Comparison of ENCODE assay signal across 12 cellular contexts in the genomic region with DNA sequence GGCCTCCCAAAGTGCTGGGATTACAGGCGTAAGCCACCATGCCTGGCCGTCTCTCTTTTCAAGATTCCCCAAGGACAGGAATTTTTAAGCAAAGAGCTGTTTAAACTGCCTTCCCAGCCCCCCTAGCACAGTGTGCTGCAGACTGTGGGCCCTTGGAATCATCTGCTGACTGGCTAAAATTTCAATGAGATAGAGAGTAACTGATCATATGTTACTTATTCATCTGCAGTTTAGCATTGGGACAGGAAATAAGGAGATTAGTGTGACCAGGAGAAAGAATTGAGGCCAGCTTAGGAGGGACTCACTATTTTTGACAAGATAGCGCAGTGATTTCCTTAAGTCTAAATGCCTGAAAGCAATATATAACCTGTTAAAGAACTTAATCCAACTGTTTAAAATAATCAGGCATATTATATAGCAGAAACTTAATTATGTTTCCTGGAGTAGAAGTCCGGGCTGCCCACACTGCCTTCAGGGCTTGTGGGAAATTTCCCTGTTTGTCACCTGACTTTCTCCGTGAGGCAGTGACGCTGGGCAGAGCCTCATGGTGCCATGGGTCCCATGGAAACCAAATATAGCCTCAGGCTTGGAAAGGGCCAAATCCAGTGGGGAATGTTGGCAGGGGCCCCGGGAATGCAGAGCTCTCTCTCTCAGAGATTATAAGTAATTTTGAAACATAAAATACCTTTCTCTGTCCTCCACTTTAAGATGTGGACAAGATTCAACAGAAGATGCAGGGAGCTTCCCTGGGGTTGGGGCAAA. TPM values are rescaled to one million over a fixed set of nuclear protein-coding genes. Genes with fewer than 3 reads are reported as not detected.
A peak's percentile ranks its signal among the peaks of the same experiment; 100 is the strongest.
DNase-seq lines count a peak whose midpoint lies in the region; ATAC-seq and TF ChIP-seq lines count a peak whose summit lies in the region.
"Had no signal": no experiment of that assay in that cellular context is flagged by ENCODE, and none has a peak within 500 bp of the region (broad histone marks: within the 10 kb centered on the region; RNA-seq: fewer than 3 reads in every experiment).

No MANE protein-coding gene starts in this region.

- H3K9me3 Mint-ChIP-seq in immature natural killer cell = no peaks in the 10 kb centered on the region
- H3K9me3 Mint-ChIP-seq: CD4-positive, CD25-positive, alpha-beta regulatory T cell had no signal

- no peak overlapping the region for H3K56ac ChIP-seq in mesendoderm (ENCODE audit: low read length)

- H4K8ac ChIP-seq in mesendoderm (ENCODE audit: low read depth, low read length) = no peak overlapping the region

- no peak overlapping the region for H3K4me2 ChIP-seq in mesendoderm (ENCODE audit: low read length)

- no peak overlapping the region for H3K18ac ChIP-seq in mesendoderm (ENCODE audit: low read length)

- TF ChIP-seq CTCF in coronary artery (IDR thresholded peaks at IDR 0.05) = no peak

- no CpG with 5 or more reads among the region's 7 CpGs for WGBS in mesendoderm (ENCODE audit: extremely low coverage, insufficient coverage, low lambda C conversion rate)

- H3K79me2 ChIP-seq in mesendoderm (ENCODE audit: control insufficient read depth, insufficient read depth, low read length) = no peaks in the 10 kb centered on the region

- H2BK5ac ChIP-seq in mesendoderm (ENCODE audit: low read length) = no peak overlapping the region

- H3K4ac ChIP-seq in mesendoderm (ENCODE audit: low read depth, low read length) = no peak overlapping the region

- H2BK15ac ChIP-seq in mesendoderm (replicated peaks; ENCODE audit: low read depth) = no peak overlapping the region

- H2BK120ac ChIP-seq in mesendoderm (ENCODE audit: low read depth, low read length) = no peak overlapping the region

- no peaks in the 10 kb centered on the region for H3K27me3 ChIP-seq in mesendoderm (ENCODE audit: insufficient read depth, low read length, poor library complexity)

- H3K4me1 Mint-ChIP-seq in immature natural killer cell = no peaks in the 10 kb centered on the region
- H3K4me1 Mint-ChIP-seq: CD4-positive, CD25-positive, alpha-beta regulatory T cell had no signal

- no peak overlapping the region for H3K23ac ChIP-seq in mesendoderm (ENCODE audit: low read length)

- H3K27ac ChIP-seq in coronary artery (peak overlapping the region; percentile 77 to 85), mesendoderm (ENCODE audit: low read depth, low read length) (no peak overlapping the region)

- no peaks in the 10 kb centered on the region for H3K79me1 ChIP-seq in mesendoderm (ENCODE audit: low read length)

- H3K27me3 Mint-ChIP-seq in immature natural killer cell (ENCODE audit: low read depth in 3 of 3) = peaks cover 1 to 5% (median 3%) of the 10 kb centered on the region in 3 donors
- H3K27me3 Mint-ChIP-seq: activated naive CD8-positive, alpha-beta T cell had no signal

- no peak overlapping the region for H4K5ac ChIP-seq in mesendoderm (ENCODE audit: low read length)

- no peak overlapping the region for H3K4me3 Mint-ChIP-seq in immature natural killer cell
- H3K4me3 Mint-ChIP-seq: activated naive CD8-positive, alpha-beta T cell; CD4-positive, CD25-positive, alpha-beta regulatory T cell had no signal

- H3K27ac Mint-ChIP-seq in immature natural killer cell = no peak overlapping the region
- H3K27ac Mint-ChIP-seq: activated naive CD8-positive, alpha-beta T cell; CD4-positive, CD25-positive, alpha-beta regulatory T cell had no signal

- ATAC-seq in GM19035 (IDR thresholded peaks at IDR 0.05; ENCODE audit: unreplicated experiment) (no peak), GM19324 (IDR thresholded peaks at IDR 0.05; ENCODE audit: low FRiP score, unreplicated experiment) (no peak)

- H3K4me1 ChIP-seq in mesendoderm (ENCODE audit: control insufficient read depth, low read depth, low read length) = no peaks in the 10 kb centered on the region

- no peak overlapping the region for H3K9ac ChIP-seq in mesendoderm (ENCODE audit: low read length)

- peaks cover 2% of the 10 kb centered on the region for H3K36me3 ChIP-seq in mesendoderm (ENCODE audit: control insufficient read depth, insufficient read depth, low read length)

- no peaks in the 10 kb centered on the region for H3K36me3 Mint-ChIP-seq in immature natural killer cell
- H3K36me3 Mint-ChIP-seq: activated naive CD8-positive, alpha-beta T cell; CD4-positive, CD25-positive, alpha-beta regulatory T cell had no signal

- H3K4me3 ChIP-seq in coronary artery (no peak overlapping the region), mesendoderm (ENCODE audit: low read length) (no peak overlapping the region)
- H3K4me3 ChIP-seq: skin epidermis had no signal

- DNase-seq in AG08396 (ENCODE audit: low spot score) = peak; percentile 65
- DNase-seq in M059J (ENCODE audit: low read depth) = peak; percentile 97
- peak; percentile 92 for DNase-seq in coronary artery (ENCODE audit: low spot score)
- peak; percentile 71 for DNase-seq in mesendoderm
- DNase-seq in SHP77 (lab: John Stamatoyannopoulos, UW) = no peak
- no peak for DNase-seq in immature natural killer cell
- DNase-seq: CD4-positive, CD25-positive, alpha-beta regulatory T cell; substantia nigra had no signal

- no peak overlapping the region for H2AK5ac ChIP-seq in mesendoderm (ENCODE audit: low read length)

RNA-seq across cellular contexts. Expression of a gene that starts 22.8 kb away (rescaled TPM):
- not detected in 2 replicates for total RNA-seq in M059J (2014; rRNA removed; shearing (Covaris generic))
- 0.04 TPM for polyA plus RNA-seq in mesendoderm (2013, experiment 1 of 2)
- polyA plus RNA-seq in mesendoderm (2013, experiment 2 of 2) = 0.07 TPM
- not detected for polyA plus RNA-seq in immature natural killer cell
- total RNA-seq: CD4-positive, CD25-positive, alpha-beta regulatory T cell had no signal

RNA-seq across cellular contexts. Expression of a gene that starts 37.1 kb away (rescaled TPM):
- total RNA-seq in M059J (2014; rRNA removed; shearing (Covaris generic)) = not detected in 2 replicates
- 0.04 TPM for polyA plus RNA-seq in mesendoderm (2013, experiment 1 of 2)
- 0.06 TPM for polyA plus RNA-seq in mesendoderm (2013, experiment 2 of 2)
- polyA plus RNA-seq in immature natural killer cell = not detected
- total RNA-seq: CD4-positive, CD25-positive, alpha-beta regulatory T cell had no signal

RNA-seq across cellular contexts. Expression of a gene that starts 41.6 kb away (rescaled TPM):
- total RNA-seq in M059J (2014; rRNA removed; shearing (Covaris generic)) = 3.0 and 4.0 TPM in 2 replicates
- polyA plus RNA-seq in mesendoderm (2013, experiment 1 of 2) = 73.0 TPM
- polyA plus RNA-seq in mesendoderm (2013, experiment 2 of 2) = 73.7 TPM
- polyA plus RNA-seq in immature natural killer cell = under 1 TPM in 1 of 3 donors, not detected in 2; 0.45 TPM
- total RNA-seq: CD4-positive, CD25-positive, alpha-beta regulatory T cell had no signal

RNA-seq across cellular contexts. Expression of a gene that starts 46.6 kb away (rescaled TPM):
- total RNA-seq in M059J (2014; rRNA removed; shearing (Covaris generic)) = 67.5 and 78.5 TPM in 2 replicates
- polyA plus RNA-seq in mesendoderm (2013, experiment 1 of 2) = 37.0 TPM
- 35.2 TPM for polyA plus RNA-seq in mesendoderm (2013, experiment 2 of 2)
- polyA plus RNA-seq in immature natural killer cell = 100 to 1,000 TPM in 2 of 3 donors, 10 to 100 TPM in 1; 85.2 to 184 (median 135) TPM

RNA-seq across cellular contexts. Expression of a gene that starts 47.0 kb away (rescaled TPM):
- 47.1 and 64.0 TPM in 2 replicates for total RNA-seq in M059J (2014; rRNA removed; shearing (Covaris generic))
- 212 TPM for polyA plus RNA-seq in mesendoderm (2013, experiment 1 of 2)
- 206 TPM for polyA plus RNA-seq in mesendoderm (2013, experiment 2 of 2)
- 10 to 100 TPM in 1 of 3 donors, 1 to 10 TPM in 1, under 1 TPM in 1; 0.40 to 15.0 (median 4.5) TPM for polyA plus RNA-seq in immature natural killer cell

Comparison
In these comparisons a context has a peak if more than half of its experiments do, and no peak if none do; other contexts are left out.
1. DNase-seq: peak in AG08396 (single experiment), M059J (single experiment), coronary artery (single experiment) and mesendoderm (single experiment); none in SHP77 (0 of 2) and immature natural killer cell (0 of 3).